In the genomic region with DNA sequence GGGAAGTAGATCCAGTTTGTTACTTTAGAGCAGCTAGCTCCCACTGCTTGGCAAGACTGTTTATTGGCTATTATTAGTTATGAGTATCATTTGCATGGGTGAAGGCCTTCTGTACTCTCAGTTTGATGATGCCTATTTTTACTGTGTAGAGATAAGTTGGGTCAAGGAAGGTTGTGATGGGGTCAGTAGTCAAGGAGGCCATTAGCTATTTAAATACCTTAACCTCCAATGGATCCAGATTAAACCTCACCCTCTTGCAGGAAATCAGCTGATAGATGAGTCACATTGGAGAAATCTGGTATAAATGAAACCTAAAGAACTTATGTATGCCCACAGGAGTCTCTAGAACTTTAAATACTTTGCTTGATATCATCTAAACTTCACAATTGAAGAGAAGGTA, we compare ENCODE assay signal across 1 cellular context.
TF ChIP-seq lines count a peak whose summit lies in the region.

No MANE protein-coding gene starts in this region.

TF ChIP-seq in SK-N-SH treated with all-trans-retinoic acid at 6 μM for 48 hours, 23 proteins besides CTCF, POLR2A, EP300 and RAD21 (continued from another document):
- TF ChIP-seq ARNTL (CRISPR knock-in tag; IDR thresholded peaks at IDR 0.05; ENCODE audit: borderline replicate concordance, low read depth) = no peak
- no peak for TF ChIP-seq RARB (CRISPR knock-in tag; IDR thresholded peaks at IDR 0.05)
- TF ChIP-seq GLIS3 (CRISPR knock-in tag; IDR thresholded peaks at IDR 0.05) = no peak
- no peak for TF ChIP-seq BACH2 (CRISPR knock-in tag; IDR thresholded peaks at IDR 0.05; ENCODE audit: borderline replicate concordance)
- no peak for TF ChIP-seq TCF4 (CRISPR knock-in tag; IDR thresholded peaks at IDR 0.05; ENCODE audit: borderline replicate concordance)
- TF ChIP-seq PPARA (CRISPR knock-in tag; IDR thresholded peaks at IDR 0.05; ENCODE audit: borderline replicate concordance) = no peak
- no peak for TF ChIP-seq TSHZ2 (CRISPR knock-in tag; IDR thresholded peaks at IDR 0.05)
- no peak for TF ChIP-seq ZNF565 (CRISPR knock-in tag; conservative IDR thresholded peaks at IDR 0.05; ENCODE audit: low read depth)
- TF ChIP-seq ZC3H10 (CRISPR knock-in tag; IDR thresholded peaks at IDR 0.05) = no peak
- TF ChIP-seq, protein P1, sequence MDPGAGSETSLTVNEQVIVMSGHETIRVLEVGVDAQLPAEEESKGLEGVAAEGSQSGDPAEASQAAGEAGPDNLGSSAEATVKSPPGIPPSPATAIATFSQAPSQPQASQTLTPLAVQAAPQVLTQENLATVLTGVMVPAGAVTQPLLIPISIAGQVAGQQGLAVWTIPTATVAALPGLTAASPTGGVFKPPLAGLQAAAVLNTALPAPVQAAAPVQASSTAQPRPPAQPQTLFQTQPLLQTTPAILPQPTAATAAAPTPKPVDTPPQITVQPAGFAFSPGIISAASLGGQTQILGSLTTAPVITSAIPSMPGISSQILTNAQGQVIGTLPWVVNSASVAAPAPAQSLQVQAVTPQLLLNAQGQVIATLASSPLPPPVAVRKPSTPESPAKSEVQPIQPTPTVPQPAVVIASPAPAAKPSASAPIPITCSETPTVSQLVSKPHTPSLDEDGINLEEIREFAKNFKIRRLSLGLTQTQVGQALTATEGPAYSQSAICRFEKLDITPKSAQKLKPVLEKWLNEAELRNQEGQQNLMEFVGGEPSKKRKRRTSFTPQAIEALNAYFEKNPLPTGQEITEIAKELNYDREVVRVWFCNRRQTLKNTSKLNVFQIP (CRISPR knock-in tag; IDR thresholded peaks at IDR 0.05; ENCODE audit: borderline replicate concordance, low read depth) = no peak
